27 cellular contexts compared by ENCODE assay signal in genomic region chr16:58713742-58714141, GRCh38.
"Had no signal": no experiment of that assay in that cellular context is flagged by ENCODE, and none has a peak within 500 bp of the region (broad histone marks: within the 10 kb centered on the region; RNA-seq: fewer than 3 reads in every experiment).

No MANE protein-coding gene starts in this region.

- H3K4me3 ChIP-seq: stomach, suprapubic skin, testis, thoracic aorta, thyroid gland, tibial artery, tibial nerve, transverse colon, upper lobe of left lung, upper lobe of right lung, uterus, vagina had no signal

- H3K36me3 ChIP-seq: uterus had no signal

- H3K27me3 ChIP-seq: stomach, suprapubic skin, testis, thyroid gland, tibial artery, tibial nerve, transverse colon, upper lobe of left lung, upper lobe of right lung, uterus, vagina had no signal

- DNase-seq: stimulated activated CD4-positive, alpha-beta T cell treated with anti-CD3 and anti-CD28 coated beads, Interleukin-2, amount 100 ng/mL, for 48 hours; stimulated activated CD4-positive, alpha-beta T cell treated with anti-CD3 and anti-CD28 coated beads, Interleukin-4, amount 100 ng/mL, for 1 hour; stimulated activated CD4-positive, alpha-beta T cell treated with anti-CD3 and anti-CD28 coated beads, Interleukin-4, amount 100 ng/mL, for 24 hours; stimulated activated CD4-positive, alpha-beta T cell treated with anti-CD3 and anti-CD28 coated beads, Interleukin-4, amount 100 ng/mL, for 4 hours; stimulated activated CD8-positive, alpha-beta memory T cell treated with anti-CD3 and anti-CD28 coated beads, Interleukin-4, amount 100 ng/mL, for 48 hours; stimulated activated naive B cell treated with anti-CD40 and anti-IgM and Interleukin-4, amounts not matched to agents 10 μg/mL and 1 μg/mL and 100 μg/mL, for 72 hours; stimulated activated naive CD4-positive, alpha-beta T cell; stimulated activated naive CD4-positive, alpha-beta T cell treated with Interleukin-2 at 50 U/mL for 16 hours; stimulated activated naive CD8-positive, alpha-beta T cell treated with anti-CD3 and anti-CD28 coated beads, Interleukin-15, amount 100 ng/mL, for 72 hours; stimulated activated naive CD8-positive, alpha-beta T cell treated with anti-CD3 and anti-CD28 coated beads, Interleukin-15, Interleukin-2, amounts not matched to agents 100 U/mL and 50 U/mL, for 24 hours; stomach; substantia nigra; testis; thyroid gland; tibial artery; transverse colon; trophoblast cell; upper lobe of left lung; upper lobe of right lung; uterus had no signal

- FAIRE-seq: urothelium cell line had no signal

- H3K9me3 ChIP-seq: stomach, suprapubic skin, testis, thoracic aorta, thyroid gland, tibial artery, tibial nerve, transverse colon, upper lobe of left lung, upper lobe of right lung, uterus, vagina had no signal

- H3K27ac ChIP-seq: stomach, suprapubic skin, testis, thoracic aorta, thyroid gland, tibial artery, tibial nerve, transverse colon, upper lobe of left lung, upper lobe of right lung, uterus, vagina had no signal

- ATAC-seq: stimulated activated effector memory CD8-positive, alpha-beta T cell treated with anti-CD3 and anti-CD28 coated beads, Interleukin-12 subunit alpha, Interleukin-12 subunit beta, amount 100 ng/mL, for 72 hours; stimulated activated memory B cell treated with anti-CD40 and anti-IgM and Interleukin-4, amounts not matched to agents 10 μg/mL and 1 μg/mL and 100 μg/mL, for 72 hours; stimulated activated naive B cell treated with anti-CD40 and anti-IgM and Interleukin-4, amounts not matched to agents 10 μg/mL and 1 μg/mL and 100 μg/mL, for 72 hours; stimulated activated naive CD8-positive, alpha-beta T cell treated with anti-CD3 and anti-CD28 coated beads, Interleukin-15, amount 100 ng/mL, for 72 hours; stimulated activated naive CD8-positive, alpha-beta T cell treated with anti-CD3 and anti-CD28 coated beads, Interleukin-15, Interleukin-2, amounts not matched to agents 100 U/mL and 50 U/mL, for 24 hours; upper lobe of right lung had no signal

- H3K4me1 ChIP-seq: stomach, suprapubic skin, testis, tibial artery, tibial nerve, transverse colon, upper lobe of left lung, upper lobe of right lung, uterus, vagina had no signal
